1 cellular context compared by ENCODE assay signal in genomic region chr6:112065426-112065986, GRCh38.
TF ChIP-seq lines count a peak whose summit lies in the region.

No MANE protein-coding gene starts in this region.

TF ChIP-seq in HepG2, 621 proteins besides CTCF, POLR2A, EP300 and RAD21:
- peak; percentile 33; the same call in 1 of the 2 replicates for TF ChIP-seq MAFF (IDR thresholded peaks at IDR 0.05; ENCODE audit: low read depth, low read length)
- TF ChIP-seq RXRB (CRISPR knock-in tag; IDR thresholded peaks at IDR 0.05; ENCODE audit: borderline replicate concordance) = no peak
- peak; percentile 60 to 68 for TF ChIP-seq MAFK (conservative IDR thresholded peaks at IDR 0.05 in 1 of 2, IDR thresholded peaks at IDR 0.05 in 1 of 2; ENCODE audit: low read length in 2 of 2)
TF ChIP-seq in HepG2: peak in this region for 2.
